Comparison of ENCODE assay signal across 8 cellular contexts in the genomic region with DNA sequence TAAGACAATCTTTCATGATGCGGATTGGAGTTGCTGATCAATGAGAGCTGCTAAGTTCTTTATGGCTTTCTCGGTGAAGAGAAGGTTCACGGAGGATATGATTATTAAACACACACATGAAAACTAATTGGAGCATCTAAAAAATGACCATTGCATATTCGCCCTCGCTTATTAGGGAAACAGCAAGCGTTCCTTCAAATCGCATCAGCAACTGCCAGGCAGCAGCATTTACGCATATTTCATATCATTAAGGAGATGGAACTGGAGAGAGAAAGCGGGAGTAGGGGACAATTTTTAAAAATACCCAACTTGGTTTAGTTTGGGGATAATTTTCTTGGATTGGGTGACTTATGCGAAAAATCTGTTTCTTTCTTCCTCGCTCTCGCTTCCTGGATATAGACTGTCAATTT. TPM values are rescaled to one million over a fixed set of nuclear protein-coding genes. Genes with fewer than 3 reads are reported as not detected.
DNase-seq lines count a peak whose midpoint lies in the region; ATAC-seq and TF ChIP-seq lines count a peak whose summit lies in the region.

No MANE protein-coding gene starts in this region.

- H3K36me3 ChIP-seq in suprapubic skin: no peaks in the 10 kb centered on the region

- H3K27ac ChIP-seq in suprapubic skin: no peak overlapping the region

- DNase-seq in SHP77 treated with DMSO at 0.1 percent for 48 hours (lab: John Stamatoyannopoulos, UW) (peak; percentile 52), SHP77 (lab: John Stamatoyannopoulos, UW) (no peak), inferior parietal cortex (ENCODE audit: extremely low spot score) (peak; percentile 43), suprapubic skin (ENCODE audit: low spot score in 2 of 2) (no peak), GOT3 (lab: John Stamatoyannopoulos, UW) (no peak), D341Med (ENCODE audit: low spot score) (no peak)
- DNase-seq in activated CD8-positive, alpha-beta T cell treated with anti-CD3 and anti-CD28 coated beads, Interleukin-2, amount 10 ng/mL, durations not matched to agents 7 days and 5 days: no peak

- H3K27me3 ChIP-seq in suprapubic skin: no peaks in the 10 kb centered on the region

- peaks cover 18% of the 10 kb centered on the region for H3K4me1 Mint-ChIP-seq in activated CD8-positive, alpha-beta T cell treated with anti-CD3 and anti-CD28 coated beads, Interleukin-2, amount 10 ng/mL, durations not matched to agents 7 days and 5 days (ENCODE audit: low read depth)

- H3K36me3 Mint-ChIP-seq in activated CD8-positive, alpha-beta T cell treated with anti-CD3 and anti-CD28 coated beads, Interleukin-2, amount 10 ng/mL, durations not matched to agents 7 days and 5 days (ENCODE audit: low read depth): no peaks in the 10 kb centered on the region

- H3K4me3 Mint-ChIP-seq in activated CD8-positive, alpha-beta T cell treated with anti-CD3 and anti-CD28 coated beads, Interleukin-2, amount 10 ng/mL, durations not matched to agents 7 days and 5 days: peak overlapping the region; percentile 85

- POLR2A ChIA-PET in activated CD8-positive, alpha-beta T cell treated with anti-CD3 and anti-CD28 coated beads, Interleukin-2, amount 10 ng/mL, durations not matched to agents 7 days and 5 days (lab: Charles Lee): no interaction called here

- no peaks in the 10 kb centered on the region for H3K9me3 Mint-ChIP-seq in activated CD8-positive, alpha-beta T cell treated with anti-CD3 and anti-CD28 coated beads, Interleukin-2, amount 10 ng/mL, durations not matched to agents 7 days and 5 days (ENCODE audit: insufficient read depth)

- TF ChIP-seq POLR2A in suprapubic skin (IDR thresholded peaks at IDR 0.05): no peak

- peak overlapping the region; percentile 74 for H3K4me3 ChIP-seq in suprapubic skin

- peaks cover 17% of the 10 kb centered on the region for H3K4me1 ChIP-seq in suprapubic skin

- no peak for TF ChIP-seq CTCF in suprapubic skin (IDR thresholded peaks at IDR 0.05)

- TF ChIP-seq EP300 in suprapubic skin (IDR thresholded peaks at IDR 0.05): no peak

- H3K27ac Mint-ChIP-seq in activated CD8-positive, alpha-beta T cell treated with anti-CD3 and anti-CD28 coated beads, Interleukin-2, amount 10 ng/mL, durations not matched to agents 7 days and 5 days: peak overlapping the region; percentile 84

- 1% methylated on average over 12 of the region's 12 CpGs for WGBS in suprapubic skin

- CTCF ChIA-PET in activated CD8-positive, alpha-beta T cell treated with anti-CD3 and anti-CD28 coated beads, Interleukin-2, amount 10 ng/mL, durations not matched to agents 7 days and 5 days (lab: Charles Lee): interaction anchor here (0.9 to 1.5 kb wide), 3 partner anchors 19 to 200 kb away, joined by 3 read pairs; no protein-coding TSS in a partner anchor

- peaks cover 49% of the 10 kb centered on the region for H3K27me3 Mint-ChIP-seq in activated CD8-positive, alpha-beta T cell treated with anti-CD3 and anti-CD28 coated beads, Interleukin-2, amount 10 ng/mL, durations not matched to agents 7 days and 5 days (ENCODE audit: low read depth)

- no peaks in the 10 kb centered on the region for H3K9me3 ChIP-seq in suprapubic skin

- no peak for ATAC-seq in activated CD8-positive, alpha-beta T cell treated with anti-CD3 and anti-CD28 coated beads, Interleukin-2, amount 10 ng/mL, durations not matched to agents 7 days and 5 days
- no peak for ATAC-seq in HG03571 (IDR thresholded peaks at IDR 0.05; ENCODE audit: unreplicated experiment)

RNA-seq across cellular contexts. Expression of gene EML6, which starts 0.7 kb away (rescaled TPM):
- 1 to 10 TPM in 1 of 2 experiments, under 1 TPM in 1; 0.78 to 1.3 TPM for total RNA-seq in activated CD8-positive, alpha-beta T cell treated with anti-CD3 and anti-CD28 coated beads, Interleukin-2, amount 10 ng/mL, durations not matched to agents 7 days and 5 days
- 10 to 100 TPM in 1 of 4 donors, 1 to 10 TPM in 3; 2.3 to 15.1 (median 4.1) TPM for total RNA-seq in suprapubic skin

Comparison
In these comparisons a context has a peak if more than half of its experiments do, and no peak if none do; other contexts are left out.
1. DNase-seq: peak in SHP77 treated with DMSO at 0.1 percent for 48 hours (single experiment) and inferior parietal cortex (single experiment); none in SHP77 (0 of 2), activated CD8-positive, alpha-beta T cell treated with anti-CD3 and anti-CD28 coated beads, Interleukin-2, amount 10 ng/mL, durations not matched to agents 7 days and 5 days (single experiment), suprapubic skin (0 of 2), GOT3 (single experiment) and D341Med (single experiment).